Comparison of ENCODE assay signal across 14 cellular contexts in genomic region chr15:31433574-31433973, GRCh38.
DNase-seq lines count a peak whose midpoint lies in the region; ATAC-seq and TF ChIP-seq lines count a peak whose summit lies in the region.
"Had no signal": no experiment of that assay in that cellular context is flagged by ENCODE, and none has a peak within 500 bp of the region (broad histone marks: within the 10 kb centered on the region; RNA-seq: fewer than 3 reads in every experiment).

No MANE protein-coding gene starts in this region.

- H2AK5ac ChIP-seq in IMR-90 (ENCODE audit: low read depth, low read length) (peak overlapping the region; percentile 73), neuronal stem cell (ENCODE audit: low read depth, low read length) (peak overlapping the region; percentile 22)

- H3K4me1 ChIP-seq in IMR-90 (ENCODE audit: control insufficient read depth, insufficient read depth, low read length) (peaks cover 14% of the 10 kb centered on the region), neuronal stem cell (ENCODE audit: control insufficient read depth in 2 of 2, insufficient read depth in 1 of 2, low read depth in 1 of 2, low read length in 2 of 2) (peaks cover 2 to 10% of the 10 kb centered on the region in 2 donors)

- peak overlapping the region in 1 of 2 experiments; percentile 19; a peak in 2 of 4 replicates for H4K8ac ChIP-seq in IMR-90 (ENCODE audit: low read depth in 2 of 2, low read length in 2 of 2)
- no peak overlapping the region for H4K8ac ChIP-seq in neuronal stem cell (ENCODE audit: low read depth, low read length)

- H3K4me3 ChIP-seq in IMR-90 (ENCODE audit: insufficient read depth, low read depth, low read length) (no peak overlapping the region), neuronal stem cell (ENCODE audit: low read length in 2 of 2) (no peak overlapping the region)
- H3K4me3 ChIP-seq: pancreas, uterus had no signal

- no peaks in the 10 kb centered on the region for H3K27me3 Mint-ChIP-seq in CD4-positive, alpha-beta T cell
- no peaks in the 10 kb centered on the region for H3K27me3 Mint-ChIP-seq in activated naive CD8-positive, alpha-beta T cell treated with anti-CD3 and anti-CD28 coated beads, Interleukin-2, amount 50 U/mL, for 24 hours

- no TSS peak for BruUV-seq in IMR-90 (replicated peaks; lab: Mats Ljungman, UMichigan)

- H3K23ac ChIP-seq in IMR-90 (ENCODE audit: low read depth, low read length) = no peak overlapping the region
- H3K23ac ChIP-seq in neuronal stem cell (ENCODE audit: low read depth, low read length, poor library complexity) = no peak overlapping the region

- no peak for TF ChIP-seq POLR2A in IMR-90 (IDR thresholded peaks at IDR 0.05; ENCODE audit: low read depth, low read length)

- H3K4ac ChIP-seq in IMR-90 (ENCODE audit: low read depth, low read length) = peak overlapping the region; percentile 94
- no peak overlapping the region for H3K4ac ChIP-seq in neuronal stem cell (ENCODE audit: low read length)

- peak overlapping the region; percentile 91 for H2BK120ac ChIP-seq in IMR-90 (ENCODE audit: low read depth, low read length)
- H2BK120ac ChIP-seq in neuronal stem cell (ENCODE audit: low read depth, low read length) = no peak overlapping the region

- H3K14ac ChIP-seq in IMR-90 (replicated peaks; ENCODE audit: low read depth, low read length) (peak overlapping the region; percentile 0; the same call in 1 of the 2 replicates), neuronal stem cell (ENCODE audit: low read length) (no peak overlapping the region)

- no peak for ATAC-seq in CD4-positive, alpha-beta T cell (ENCODE audit: poor library complexity)
- no peak for ATAC-seq in IMR-90 (ENCODE audit: low read depth)
- no peak for ATAC-seq in activated naive CD8-positive, alpha-beta T cell treated with anti-CD3 and anti-CD28 coated beads, Interleukin-2, amount 50 U/mL, for 24 hours
- no peak for ATAC-seq in sciatic nerve
- ATAC-seq in Right ventricle myocardium superior (ENCODE audit: poor library complexity) = no peak
- ATAC-seq: HepG2, pancreas had no signal

- H4K91ac ChIP-seq in IMR-90 (ENCODE audit: insufficient read depth, low read depth, low read length) = peak overlapping the region; percentile 64
- no peak overlapping the region for H4K91ac ChIP-seq in neuronal stem cell (ENCODE audit: low read depth, low read length, poor library complexity)

- H3K9ac ChIP-seq in IMR-90 (ENCODE audit: low read depth, low read length) = no peak overlapping the region
- H3K9ac ChIP-seq in neuronal stem cell (ENCODE audit: low read depth, low read length, poor library complexity) = no peak overlapping the region

- peak overlapping the region; percentile 88 for H3K27ac ChIP-seq in CD4-positive, alpha-beta T cell (ENCODE audit: low read depth, low read length)
- no peak overlapping the region for H3K27ac ChIP-seq in IMR-90 (ENCODE audit: insufficient read depth, low read length)
- no peak overlapping the region for H3K27ac ChIP-seq in neuronal stem cell (replicated peaks; ENCODE audit: low read length)
- H3K27ac ChIP-seq: C4-2B had no signal

- H2AK9ac ChIP-seq in IMR-90 (replicated peaks; ENCODE audit: low read depth, low read length, poor library complexity) = peak overlapping the region; percentile 76

- 100% methylated on average over 2 of the region's 6 CpGs; no CpG with 5 or more reads in 1 of the 2 experiments for WGBS in IMR-90 (ENCODE audit: extremely low coverage in 2 of 2, insufficient read length in 1 of 2), 2 experiments
- WGBS in neuronal stem cell (ENCODE audit: extremely low coverage in 2 of 2, insufficient read length in 2 of 2, insufficient replicate concordance in 1 of 2), 2 donors = no CpG with 5 or more reads among the region's 6 CpGs

- H3K79me1 ChIP-seq in IMR-90 (ENCODE audit: low read depth in 1 of 2, low read length in 2 of 2) (no peaks in the 10 kb centered on the region), neuronal stem cell (ENCODE audit: low read depth, low read length) (no peaks in the 10 kb centered on the region)

- H3K4me3 Mint-ChIP-seq in CD4-positive, alpha-beta T cell = no peak overlapping the region
- no peak overlapping the region for H3K4me3 Mint-ChIP-seq in activated naive CD8-positive, alpha-beta T cell treated with anti-CD3 and anti-CD28 coated beads, Interleukin-2, amount 50 U/mL, for 24 hours

- no peak overlapping the region for H3K56ac ChIP-seq in IMR-90 (ENCODE audit: extremely low read depth, insufficient read depth, low read length)

- no peak for DNase-seq in CD4-positive, alpha-beta T cell
- DNase-seq in IMR-90 (no peak), neuronal stem cell (ENCODE audit: low spot score) (no peak), sciatic nerve (ENCODE audit: low spot score) (no peak), head of caudate nucleus (no peak), Right ventricle myocardium superior (no peak)
- DNase-seq in activated naive CD8-positive, alpha-beta T cell treated with anti-CD3 and anti-CD28 coated beads, Interleukin-2, amount 50 U/mL, for 24 hours = no peak
- DNase-seq: amygdala; NCI-H1105 treated with DMSO at 0.1 percent for 48 hours; pancreas; stimulated activated naive CD4-positive, alpha-beta T cell treated with Interleukin-2 at 50 U/mL for 16 hours; uterus had no signal

- H3K4me1 Mint-ChIP-seq in CD4-positive, alpha-beta T cell (ENCODE audit: low read depth) = peaks cover 68% of the 10 kb centered on the region
- peaks cover 67% of the 10 kb centered on the region for H3K4me1 Mint-ChIP-seq in activated naive CD8-positive, alpha-beta T cell treated with anti-CD3 and anti-CD28 coated beads, Interleukin-2, amount 50 U/mL, for 24 hours

- TF ChIP-seq RAD21 in IMR-90 (IDR thresholded peaks at IDR 0.05; ENCODE audit: low read length) = no peak

- H3K36me3 ChIP-seq in IMR-90 (ENCODE audit: control insufficient read depth, insufficient read depth, low read length) (no peaks in the 10 kb centered on the region), neuronal stem cell (replicated peaks in 1 of 2; ENCODE audit: control insufficient read depth in 2 of 2, insufficient read depth in 2 of 2, low read length in 2 of 2) (no peaks in the 10 kb centered on the region)
- H3K36me3 ChIP-seq: pancreas, uterus had no signal

- H2BK15ac ChIP-seq in IMR-90 (ENCODE audit: low read depth, low read length) (peak overlapping the region; percentile 87; the same call in 2 of the 3 replicates), neuronal stem cell (ENCODE audit: low read length) (no peak overlapping the region)

- H4K5ac ChIP-seq in IMR-90 (ENCODE audit: low read depth, low read length) = no peak overlapping the region

- peak overlapping the region; percentile 98 for H3K27ac Mint-ChIP-seq in CD4-positive, alpha-beta T cell
- peak overlapping the region; percentile 97 for H3K27ac Mint-ChIP-seq in activated naive CD8-positive, alpha-beta T cell treated with anti-CD3 and anti-CD28 coated beads, Interleukin-2, amount 50 U/mL, for 24 hours

- H2BK5ac ChIP-seq in IMR-90 (ENCODE audit: low read depth, low read length, poor library complexity, severe bottlenecking) (no peak overlapping the region), neuronal stem cell (ENCODE audit: low read length) (no peak overlapping the region)

- CTCF ChIA-PET in CD4-positive, alpha-beta T cell (lab: Charles Lee) = interaction anchor here (2.2 to 2.4 kb wide), 2 partner anchors 39 to 68 kb away, joined by 11 to 26 read pairs; no protein-coding TSS in a partner anchor
- CTCF ChIA-PET in IMR-90 (lab: Yijun Ruan, JAX) = no interaction called here

- no peaks in the 10 kb centered on the region for H3K36me3 Mint-ChIP-seq in CD4-positive, alpha-beta T cell (ENCODE audit: low read depth)
- H3K36me3 Mint-ChIP-seq in activated naive CD8-positive, alpha-beta T cell treated with anti-CD3 and anti-CD28 coated beads, Interleukin-2, amount 50 U/mL, for 24 hours (ENCODE audit: low read depth) = no peaks in the 10 kb centered on the region

- dilution Hi-C loops in IMR-90 (cut with HindIII; ENCODE audit: low sequenced_read_pairs, unreplicated experiment) = no loop called here

- no peaks in the 10 kb centered on the region for H3K27me3 ChIP-seq in CD4-positive, alpha-beta T cell (ENCODE audit: control insufficient read depth, insufficient read depth, low read length)
- H3K27me3 ChIP-seq in IMR-90 (ENCODE audit: control insufficient read depth, insufficient read depth, low read length) = no peaks in the 10 kb centered on the region
- H3K27me3 ChIP-seq in neuronal stem cell (ENCODE audit: control insufficient read depth in 3 of 3, insufficient read depth in 3 of 3, low read depth in 1 of 3, low read length in 3 of 3) = peaks cover 0 to 5% (median 4%) of the 10 kb centered on the region in 3 experiments
- H3K27me3 ChIP-seq: pancreas, uterus had no signal

- H3K18ac ChIP-seq in IMR-90 (ENCODE audit: low read depth, low read length) (no peak overlapping the region), neuronal stem cell (ENCODE audit: low read length) (peak overlapping the region; percentile 33)

- H4K20me1 ChIP-seq in IMR-90 (ENCODE audit: insufficient read depth, low read length) = no peaks in the 10 kb centered on the region

- no peak overlapping the region for H2AFZ ChIP-seq in IMR-90 (replicated peaks; ENCODE audit: low read length, poor library complexity)
- H2AFZ ChIP-seq in neuronal stem cell (ENCODE audit: low read length) = no peak overlapping the region

- H2BK12ac ChIP-seq in neuronal stem cell (ENCODE audit: low read length) = no peak overlapping the region

- POLR2A ChIA-PET in CD4-positive, alpha-beta T cell (lab: Charles Lee) = interaction anchor here (0.9 to 8.1 kb wide), 15 partner anchors 21 to 442 kb away, joined by 3 to 216 read pairs (median 14); partner anchors contain the start of genes KLF13 and MTMR10
- POLR2A ChIA-PET in IMR-90 (lab: Charles Lee; ENCODE audit: unreplicated experiment) = no interaction called here

- H3K9me3 ChIP-seq in CD4-positive, alpha-beta T cell (ENCODE audit: control insufficient read depth, low read length) = no peaks in the 10 kb centered on the region
- H3K9me3 ChIP-seq in IMR-90 (ENCODE audit: control insufficient read depth, insufficient read depth, low read length) (no peaks in the 10 kb centered on the region), neuronal stem cell (replicated peaks in 1 of 2; ENCODE audit: control insufficient read depth in 2 of 2, insufficient read depth in 1 of 2, low read depth in 1 of 2, low read length in 2 of 2) (no peaks in the 10 kb centered on the region)
- H3K9me3 ChIP-seq: pancreas, uterus had no signal

- H3K9me1 ChIP-seq in IMR-90 (ENCODE audit: insufficient read depth, low read length) = peaks cover 13% of the 10 kb centered on the region

- in situ Hi-C loops in IMR-90 (cut with MboI; ENCODE audit: low sequenced_read_pairs) = no loop called here

- H3K4me2 ChIP-seq in IMR-90 (ENCODE audit: low read depth, low read length) (no peak overlapping the region), neuronal stem cell (ENCODE audit: insufficient read depth, low read length, poor library complexity, severe bottlenecking) (no peak overlapping the region)

- TF ChIP-seq CTCF in CD4-positive, alpha-beta T cell (IDR thresholded peaks at IDR 0.05) = no peak
- no peak for TF ChIP-seq CTCF in IMR-90 (conservative IDR thresholded peaks at IDR 0.05; ENCODE audit: low read depth, low read length)

- intact Hi-C loops in CD4-positive, alpha-beta T cell (cut with DNase I, micrococcal nuclease) = loop anchor here in 1 of 2 experiments (2.0 to 5.0 kb wide), 2 partner anchors 41 to 67 kb away; no protein-coding TSS in a partner anchor
- intact Hi-C loops in IMR-90 (cut with micrococcal nuclease) (no loop called here), sciatic nerve (cut with DNase I) (no loop called here), head of caudate nucleus (cut with DNase I) (loop anchor here (10.0 kb wide), 1 partner anchor 69 kb away; no protein-coding TSS in a partner anchor), Right ventricle myocardium superior (cut with DNase I) (loop anchor here (10.0 kb wide), 1 partner anchor 109 kb away; the partner anchor contains the start of gene KLF13)

- no peaks in the 10 kb centered on the region for H3K9me3 Mint-ChIP-seq in CD4-positive, alpha-beta T cell
- H3K9me3 Mint-ChIP-seq in activated naive CD8-positive, alpha-beta T cell treated with anti-CD3 and anti-CD28 coated beads, Interleukin-2, amount 50 U/mL, for 24 hours = no peaks in the 10 kb centered on the region

- H2BK20ac ChIP-seq in IMR-90 (ENCODE audit: low read depth, low read length) = peak overlapping the region; percentile 89

Comparison
In these comparisons a context has a peak if more than half of its experiments do, and no peak if none do; other contexts are left out.
1. intact Hi-C loops: an anchor here in head of caudate nucleus (10.0 kb wide) and Right ventricle myocardium superior (10.0 kb wide); none called in IMR-90 and sciatic nerve.